In genomic region chr18:3827236-3827635, GRCh38 we compare ENCODE assay signal across 16 cellular contexts.
"Had no signal": no experiment of that assay in that cellular context is flagged by ENCODE, and none has a peak within 500 bp of the region (broad histone marks: within the 10 kb centered on the region; RNA-seq: fewer than 3 reads in every experiment).

No MANE protein-coding gene starts in this region.

- H3K9me3 ChIP-seq: left lung, upper lobe of right lung had no signal

- DNase-seq: activated CD4-positive, alpha-beta memory T cell treated with anti-CD3 and anti-CD28 coated beads, Interleukin-2, amount 10 ng/mL, durations not matched to agents 7 days and 5 days; activated CD4-positive, alpha-beta T cell treated with anti-CD3 and anti-CD28 coated beads for 4 hours; activated effector memory CD4-positive, alpha-beta T cell treated with Interleukin-2 at 50 U/mL for 16 hours; activated naive CD4-positive, alpha-beta T cell treated with anti-CD3 and anti-CD28 coated beads, Interleukin-2, amount 50 U/mL, for 16 hours; activated T-cell treated with anti-CD3 and anti-CD28 coated beads, Interleukin-2, amount 50 U/mL, for 4 hours; dorsolateral prefrontal cortex; erythroblast; hippocampal formation; kidney; left lung; natural killer cell; occipital lobe; right cardiac atrium; small intestine; upper lobe of right lung had no signal

- H3K4me1 ChIP-seq: left lung, upper lobe of right lung had no signal

- H3K27me3 ChIP-seq: dorsolateral prefrontal cortex, left lung, upper lobe of right lung had no signal

- H3K27ac ChIP-seq: left lung, upper lobe of right lung had no signal

- H3K36me3 ChIP-seq: left lung, upper lobe of right lung had no signal

- ATAC-seq: activated T-cell treated with anti-CD3 and anti-CD28 coated beads, Interleukin-2, amount 50 U/mL, for 4 hours; left lung; natural killer cell; right cardiac atrium; upper lobe of right lung; WTC11 had no signal

- H3K4me3 ChIP-seq: dorsolateral prefrontal cortex, left lung, upper lobe of right lung had no signal
